8 cellular contexts compared by ENCODE assay signal in the genomic region with DNA sequence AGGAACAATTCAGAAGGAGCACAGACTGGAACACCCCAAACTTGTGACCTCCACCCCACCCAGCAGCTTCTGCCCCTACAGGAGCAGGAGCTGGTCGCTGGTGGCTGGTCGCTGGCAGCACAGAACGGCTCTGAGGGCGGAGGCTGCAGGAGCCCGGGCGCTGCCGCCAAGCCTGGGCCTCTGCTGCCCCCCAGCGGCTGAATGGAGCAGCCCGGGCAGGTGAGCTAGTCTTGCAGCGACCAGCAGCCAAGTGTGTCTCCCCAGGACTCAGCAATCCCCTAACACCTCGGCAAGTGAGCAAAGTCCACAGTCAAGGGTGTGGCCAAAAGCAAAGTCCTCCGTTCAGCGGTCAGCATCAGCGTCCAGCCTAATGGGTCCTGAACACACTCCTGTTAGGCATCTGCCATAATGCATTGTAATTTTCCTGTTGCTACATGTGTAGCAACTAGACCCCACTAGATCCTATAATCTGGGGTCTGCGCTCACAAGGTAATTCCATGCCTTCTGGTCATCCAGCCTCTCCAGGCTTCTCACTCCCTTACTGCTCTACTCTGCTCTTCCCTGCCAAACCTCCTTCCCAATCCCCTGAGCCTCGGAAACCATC. TPM values are rescaled to one million over a fixed set of nuclear protein-coding genes. Genes with fewer than 3 reads are reported as not detected.
A peak's percentile ranks its signal among the peaks of the same experiment; 100 is the strongest.
DNase-seq lines count a peak whose midpoint lies in the region; ATAC-seq and TF ChIP-seq lines count a peak whose summit lies in the region.

No MANE protein-coding gene starts in this region.

- H3K9ac ChIP-seq in mesenchymal stem cell (ENCODE audit: low read length): no peak overlapping the region

- ATAC-seq in HG03342 (IDR thresholded peaks at IDR 0.05; ENCODE audit: unreplicated experiment): peak; percentile 74
- ATAC-seq in activated CD8-positive, alpha-beta T cell treated with anti-CD3 and anti-CD28 coated beads, Interleukin-2, amount 10 ng/mL, durations not matched to agents 7 days and 5 days: peak; percentile 98
- no peak for ATAC-seq in GM21528 (IDR thresholded peaks at IDR 0.05; ENCODE audit: low FRiP score, unreplicated experiment)

- WGBS in mesenchymal stem cell: 13% methylated on average over 16 of the region's 16 CpGs

- no peaks in the 10 kb centered on the region for H3K9me3 Mint-ChIP-seq in activated CD8-positive, alpha-beta T cell treated with anti-CD3 and anti-CD28 coated beads, Interleukin-2, amount 10 ng/mL, durations not matched to agents 7 days and 5 days (ENCODE audit: insufficient read depth)

- H2BK5ac ChIP-seq in mesenchymal stem cell (ENCODE audit: low read depth, low read length, poor library complexity, severe bottlenecking): no peak overlapping the region

- H2BK12ac ChIP-seq in mesenchymal stem cell (ENCODE audit: low read length in 2 of 2): no peak overlapping the region

- no peaks in the 10 kb centered on the region for H3K4me1 ChIP-seq in mesenchymal stem cell (ENCODE audit: control insufficient read depth, insufficient read depth, low read depth, low read length)

- no peaks in the 10 kb centered on the region for H3K36me3 ChIP-seq in mesenchymal stem cell (ENCODE audit: control insufficient read depth in 1 of 2, insufficient read depth in 2 of 2, low read depth in 1 of 2, low read length in 2 of 2)

- H3K36me3 Mint-ChIP-seq in activated CD8-positive, alpha-beta T cell treated with anti-CD3 and anti-CD28 coated beads, Interleukin-2, amount 10 ng/mL, durations not matched to agents 7 days and 5 days (ENCODE audit: low read depth): no peaks in the 10 kb centered on the region

- DNase-seq in NCI-H82 (lab: John Stamatoyannopoulos, UW): peak; percentile 85
- peak; percentile 80 for DNase-seq in activated CD8-positive, alpha-beta T cell treated with anti-CD3 and anti-CD28 coated beads, Interleukin-2, amount 10 ng/mL, durations not matched to agents 7 days and 5 days
- peak; percentile 53 for DNase-seq in effector CD8-positive, alpha-beta T cell (lab: John Stamatoyannopoulos, UW)
- DNase-seq in mesenchymal stem cell: peak; percentile 47
- DNase-seq in stimulated activated CD8-positive, alpha-beta memory T cell treated with anti-CD3 and anti-CD28 coated beads, Interleukin-15, amount 100 ng/mL, for 24 hours (ENCODE audit: low read depth): peak; percentile 80

- no peak overlapping the region for H3K14ac ChIP-seq in mesenchymal stem cell (ENCODE audit: low read length in 2 of 2)

- H3K23ac ChIP-seq in mesenchymal stem cell (ENCODE audit: low read length in 2 of 2): no peak overlapping the region

- peaks cover 3% of the 10 kb centered on the region for H3K27me3 Mint-ChIP-seq in activated CD8-positive, alpha-beta T cell treated with anti-CD3 and anti-CD28 coated beads, Interleukin-2, amount 10 ng/mL, durations not matched to agents 7 days and 5 days (ENCODE audit: low read depth)

- no peaks in the 10 kb centered on the region for H3K4me1 Mint-ChIP-seq in activated CD8-positive, alpha-beta T cell treated with anti-CD3 and anti-CD28 coated beads, Interleukin-2, amount 10 ng/mL, durations not matched to agents 7 days and 5 days (ENCODE audit: low read depth)

- peaks cover 15 to 86% of the 10 kb centered on the region in 2 experiments for H3K27me3 ChIP-seq in mesenchymal stem cell (ENCODE audit: control insufficient read depth in 1 of 2, insufficient read depth in 1 of 2, low read length in 2 of 2)

- H3K79me1 ChIP-seq in mesenchymal stem cell (replicated peaks; ENCODE audit: low read length, poor library complexity, severe bottlenecking): no peaks in the 10 kb centered on the region

- no peak overlapping the region for H3K4me3 Mint-ChIP-seq in activated CD8-positive, alpha-beta T cell treated with anti-CD3 and anti-CD28 coated beads, Interleukin-2, amount 10 ng/mL, durations not matched to agents 7 days and 5 days

- H4K8ac ChIP-seq in mesenchymal stem cell (ENCODE audit: low read length): no peak overlapping the region

- TF ChIP-seq CTCF in GM12872 (IDR thresholded peaks at IDR 0.05; ENCODE audit: insufficient read depth, low read depth, low read length): peak; percentile 98

- H2AK5ac ChIP-seq in mesenchymal stem cell (ENCODE audit: low read length, severe bottlenecking): no peak overlapping the region

- H3K18ac ChIP-seq in mesenchymal stem cell (ENCODE audit: low read depth in 1 of 2, low read length in 2 of 2): no peak overlapping the region

- H2BK120ac ChIP-seq in mesenchymal stem cell (ENCODE audit: low read depth, low read length): no peak overlapping the region

- no peak overlapping the region for H3K27ac ChIP-seq in mesenchymal stem cell (ENCODE audit: low read length, poor library complexity, severe bottlenecking)

- H2BK15ac ChIP-seq in mesenchymal stem cell (ENCODE audit: low read depth, poor library complexity, severe bottlenecking): no peak overlapping the region

- H3K4me2 ChIP-seq in mesenchymal stem cell (ENCODE audit: low read length, poor library complexity, severe bottlenecking): no peak overlapping the region

- no peak overlapping the region for H4K91ac ChIP-seq in mesenchymal stem cell (ENCODE audit: low read length)

- CTCF ChIA-PET in activated CD8-positive, alpha-beta T cell treated with anti-CD3 and anti-CD28 coated beads, Interleukin-2, amount 10 ng/mL, durations not matched to agents 7 days and 5 days (lab: Charles Lee): interaction anchor here (0.7 to 4.0 kb wide), 21 partner anchors 9 to 1112 kb away, joined by 3 to 37 read pairs (median 4); a partner anchor contains a TSS

- H3K27ac Mint-ChIP-seq in activated CD8-positive, alpha-beta T cell treated with anti-CD3 and anti-CD28 coated beads, Interleukin-2, amount 10 ng/mL, durations not matched to agents 7 days and 5 days: no peak overlapping the region

- H2AFZ ChIP-seq in mesenchymal stem cell (ENCODE audit: low read depth, low read length): no peak overlapping the region

- no peak overlapping the region for H3K4me3 ChIP-seq in mesenchymal stem cell (ENCODE audit: insufficient read depth in 1 of 2, low read depth in 1 of 2, low read length in 2 of 2)

- POLR2A ChIA-PET in activated CD8-positive, alpha-beta T cell treated with anti-CD3 and anti-CD28 coated beads, Interleukin-2, amount 10 ng/mL, durations not matched to agents 7 days and 5 days (lab: Charles Lee): no interaction called here

- H3K4ac ChIP-seq in mesenchymal stem cell (ENCODE audit: low read depth in 1 of 2, low read length in 2 of 2): no peak overlapping the region

- no peaks in the 10 kb centered on the region for H3K9me3 ChIP-seq in mesenchymal stem cell (ENCODE audit: control insufficient read depth, low read length)

RNA-seq across cellular contexts. Expression of a gene that starts 12.1 kb away (rescaled TPM):
- total RNA-seq in activated CD8-positive, alpha-beta T cell treated with anti-CD3 and anti-CD28 coated beads, Interleukin-2, amount 10 ng/mL, durations not matched to agents 7 days and 5 days: not detected
- not detected for polyA plus RNA-seq in mesenchymal stem cell (2013, experiment 1 of 2)
- polyA plus RNA-seq in mesenchymal stem cell (2013, experiment 2 of 2): not detected

RNA-seq across cellular contexts. Expression of a gene that starts 16.8 kb away (rescaled TPM):
- total RNA-seq in activated CD8-positive, alpha-beta T cell treated with anti-CD3 and anti-CD28 coated beads, Interleukin-2, amount 10 ng/mL, durations not matched to agents 7 days and 5 days: not detected
- not detected for polyA plus RNA-seq in mesenchymal stem cell (2013, experiment 1 of 2)
- not detected for polyA plus RNA-seq in mesenchymal stem cell (2013, experiment 2 of 2)

RNA-seq across cellular contexts. Expression of a gene that starts 38.2 kb away (rescaled TPM):
- not detected for total RNA-seq in activated CD8-positive, alpha-beta T cell treated with anti-CD3 and anti-CD28 coated beads, Interleukin-2, amount 10 ng/mL, durations not matched to agents 7 days and 5 days
- not detected for polyA plus RNA-seq in mesenchymal stem cell (2013, experiment 1 of 2)
- not detected for polyA plus RNA-seq in mesenchymal stem cell (2013, experiment 2 of 2)

RNA-seq across cellular contexts. Expression of a gene that starts 50.0 kb away (rescaled TPM):
- total RNA-seq in activated CD8-positive, alpha-beta T cell treated with anti-CD3 and anti-CD28 coated beads, Interleukin-2, amount 10 ng/mL, durations not matched to agents 7 days and 5 days: not detected
- polyA plus RNA-seq in mesenchymal stem cell (2013, experiment 1 of 2): not detected
- not detected for polyA plus RNA-seq in mesenchymal stem cell (2013, experiment 2 of 2)
